ENCODE assay signal across 8 cellular contexts in genomic region chr11:73307323-73308002, GRCh38. TPM values are rescaled to one million over a fixed set of nuclear protein-coding genes. Genes with fewer than 3 reads are reported as not detected.
DNase-seq lines count a peak whose midpoint lies in the region; ATAC-seq and TF ChIP-seq lines count a peak whose summit lies in the region.

No MANE protein-coding gene starts in this region.

- peaks cover 32% of the 10 kb centered on the region for H3K27me3 Mint-ChIP-seq in GM23338 (ENCODE audit: insufficient read depth, low read depth, poor library complexity)
- H3K27me3 Mint-ChIP-seq in neural progenitor cell (ENCODE audit: insufficient read depth, low read depth), result peaks cover 9% of the 10 kb centered on the region

- H3K9me3 Mint-ChIP-seq in GM23338 (no peaks in the 10 kb centered on the region), neural progenitor cell (peaks cover 3% of the 10 kb centered on the region)

- TF ChIP-seq CTCF in GM23338 (conservative IDR thresholded peaks at IDR 0.05; ENCODE audit: low read depth in 2 of 2) (peak; percentile 86 to 93), foreskin fibroblast (IDR thresholded peaks at IDR 0.05; ENCODE audit: low read depth, low read length) (peak; percentile 77), neural progenitor cell (IDR thresholded peaks at IDR 0.05) (peak; percentile 92)

- H3K4me3 Mint-ChIP-seq in GM23338 (peak overlapping the region; percentile 69), neural progenitor cell (peak overlapping the region; percentile 87)

- no peak overlapping the region for H3K9ac ChIP-seq in neural progenitor cell
- H3K9ac ChIP-seq in stomach smooth muscle (ENCODE audit: low read length in 2 of 2), result peak overlapping the region; percentile 72 to 84

- H4K20me1 ChIP-seq in GM23338 (replicated peaks; ENCODE audit: insufficient read depth) (peaks cover 23% of the 10 kb centered on the region), neural progenitor cell (ENCODE audit: low read depth) (peaks cover 37% of the 10 kb centered on the region)

- H3K4me2 ChIP-seq in GM23338 (peak overlapping the region; percentile 96), neural progenitor cell (peak overlapping the region; percentile 95)

- no peaks in the 10 kb centered on the region for H3K9me2 ChIP-seq in GM23338 (ENCODE audit: insufficient read depth)

- H3K36me3 ChIP-seq in GM23338 (ENCODE audit: insufficient read depth), result no peaks in the 10 kb centered on the region
- no peaks in the 10 kb centered on the region for H3K36me3 ChIP-seq in neural progenitor cell
- peaks cover 0 to 5% of the 10 kb centered on the region in 2 donors for H3K36me3 ChIP-seq in stomach smooth muscle (ENCODE audit: control insufficient read depth in 2 of 2, insufficient read depth in 2 of 2, low read length in 2 of 2)

- H3K9me3 ChIP-seq in neural progenitor cell (ENCODE audit: low read depth) (no peaks in the 10 kb centered on the region), stomach smooth muscle (ENCODE audit: control insufficient read depth in 2 of 2, low read length in 2 of 2) (no peaks in the 10 kb centered on the region)

- H3K4me1 ChIP-seq in GM23338 (ENCODE audit: insufficient read depth) (peaks cover 7% of the 10 kb centered on the region), neural progenitor cell (peaks cover 31% of the 10 kb centered on the region), stomach smooth muscle (ENCODE audit: control insufficient read depth, insufficient read depth, low read length) (peaks cover 44% of the 10 kb centered on the region)

- TF ChIP-seq POLR2A in Raji (IDR thresholded peaks at IDR 0.05; ENCODE audit: insufficient read depth, low read depth, low read length), result peak; percentile 87

- ATAC-seq in GM23338, result peak; percentile 63

- H3K4me3 ChIP-seq in GM23338 (peak overlapping the region; percentile 89), foreskin fibroblast (ENCODE audit: low read depth in 1 of 2, low read length in 2 of 2) (peak overlapping the region; percentile 85 to 88), neural progenitor cell (peak overlapping the region; percentile 91), stomach smooth muscle (ENCODE audit: low read length in 2 of 2) (peak overlapping the region; percentile 77 to 87)

- H3K36me3 Mint-ChIP-seq in GM23338 (ENCODE audit: low read depth) (no peaks in the 10 kb centered on the region; the same call in 2 of the 3 replicates), neural progenitor cell (peaks cover 6% of the 10 kb centered on the region)

- H3K27ac Mint-ChIP-seq in GM23338, result peak overlapping the region; percentile 80; the same call in 1 of the 2 replicates
- H3K27ac Mint-ChIP-seq in neural progenitor cell, result peak overlapping the region; percentile 99

- H3K27me3 ChIP-seq in GM23338 (ENCODE audit: insufficient read depth) (peaks cover 26% of the 10 kb centered on the region), neural progenitor cell (peaks cover 2% of the 10 kb centered on the region), stomach smooth muscle (ENCODE audit: control insufficient read depth in 1 of 2, insufficient read depth in 2 of 2, low read length in 2 of 2) (no peaks in the 10 kb centered on the region)

- H3K79me2 ChIP-seq in GM23338 (replicated peaks; ENCODE audit: insufficient read depth), result 0 out of 2 replicates have a peak, but pooled peaks cover 5% of the 10 kb centered on the region
- H3K79me2 ChIP-seq in neural progenitor cell (ENCODE audit: low read depth), result peaks cover 41% of the 10 kb centered on the region

- H2AFZ ChIP-seq in GM23338, result peak overlapping the region; percentile 38; the same call in 1 of the 2 replicates
- peak overlapping the region; percentile 51 for H2AFZ ChIP-seq in neural progenitor cell (replicated peaks)

- H3K27ac ChIP-seq in GM23338 (ENCODE audit: low read depth) (peak overlapping the region; percentile 83; the same call in 1 of the 2 replicates), neural progenitor cell (peak overlapping the region; percentile 96), stomach smooth muscle (ENCODE audit: low read length) (peak overlapping the region; percentile 97)

- H3K4me1 Mint-ChIP-seq in GM23338 (peaks cover 14% of the 10 kb centered on the region), neural progenitor cell (peaks cover 36% of the 10 kb centered on the region)

- peak; percentile 99 for DNase-seq in DMS79 (lab: John Stamatoyannopoulos, UW)
- peak; percentile 99 for DNase-seq in GM23338 (ENCODE audit: low spot score)
- DNase-seq in LoVo (ENCODE audit: low spot score), result peak; percentile 93
- peak; percentile 65 for DNase-seq in activated gamma-delta T cell (lab: John Stamatoyannopoulos, UW)
- peak; percentile 97 to 98 for DNase-seq in foreskin fibroblast
- DNase-seq in neural progenitor cell (ENCODE audit: low spot score), result peak; percentile 99

- no peaks in the 10 kb centered on the region for H3F3A ChIP-seq in GM23338 (replicated peaks; ENCODE audit: low read depth)
- peaks cover 19% of the 10 kb centered on the region for H3F3A ChIP-seq in neural progenitor cell (ENCODE audit: low read depth)

TF ChIP-seq in GM23338, 12 proteins besides CTCF, POLR2A, EP300 and RAD21 (continues in another document):
- no peak for TF ChIP-seq EZH2phosphoT487 (IDR thresholded peaks at IDR 0.05; ENCODE audit: unreplicated experiment)
- no peak for TF ChIP-seq EZH2 (IDR thresholded peaks at IDR 0.05; ENCODE audit: low read depth, unreplicated experiment)
- TF ChIP-seq, protein P1, sequence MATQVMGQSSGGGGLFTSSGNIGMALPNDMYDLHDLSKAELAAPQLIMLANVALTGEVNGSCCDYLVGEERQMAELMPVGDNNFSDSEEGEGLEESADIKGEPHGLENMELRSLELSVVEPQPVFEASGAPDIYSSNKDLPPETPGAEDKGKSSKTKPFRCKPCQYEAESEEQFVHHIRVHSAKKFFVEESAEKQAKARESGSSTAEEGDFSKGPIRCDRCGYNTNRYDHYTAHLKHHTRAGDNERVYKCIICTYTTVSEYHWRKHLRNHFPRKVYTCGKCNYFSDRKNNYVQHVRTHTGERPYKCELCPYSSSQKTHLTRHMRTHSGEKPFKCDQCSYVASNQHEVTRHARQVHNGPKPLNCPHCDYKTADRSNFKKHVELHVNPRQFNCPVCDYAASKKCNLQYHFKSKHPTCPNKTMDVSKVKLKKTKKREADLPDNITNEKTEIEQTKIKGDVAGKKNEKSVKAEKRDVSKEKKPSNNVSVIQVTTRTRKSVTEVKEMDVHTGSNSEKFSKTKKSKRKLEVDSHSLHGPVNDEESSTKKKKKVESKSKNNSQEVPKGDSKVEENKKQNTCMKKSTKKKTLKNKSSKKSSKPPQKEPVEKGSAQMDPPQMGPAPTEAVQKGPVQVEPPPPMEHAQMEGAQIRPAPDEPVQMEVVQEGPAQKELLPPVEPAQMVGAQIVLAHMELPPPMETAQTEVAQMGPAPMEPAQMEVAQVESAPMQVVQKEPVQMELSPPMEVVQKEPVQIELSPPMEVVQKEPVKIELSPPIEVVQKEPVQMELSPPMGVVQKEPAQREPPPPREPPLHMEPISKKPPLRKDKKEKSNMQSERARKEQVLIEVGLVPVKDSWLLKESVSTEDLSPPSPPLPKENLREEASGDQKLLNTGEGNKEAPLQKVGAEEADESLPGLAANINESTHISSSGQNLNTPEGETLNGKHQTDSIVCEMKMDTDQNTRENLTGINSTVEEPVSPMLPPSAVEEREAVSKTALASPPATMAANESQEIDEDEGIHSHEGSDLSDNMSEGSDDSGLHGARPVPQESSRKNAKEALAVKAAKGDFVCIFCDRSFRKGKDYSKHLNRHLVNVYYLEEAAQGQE (IDR thresholded peaks at IDR 0.05; ENCODE audit: unreplicated experiment), result no peak
- no peak for TF ChIP-seq STAT1 (IDR thresholded peaks at IDR 0.05; ENCODE audit: unreplicated experiment)
- TF ChIP-seq ZNF331 (CRISPR knock-in tag; IDR thresholded peaks at IDR 0.05; ENCODE audit: low read depth), result no peak

RNA-seq across cellular contexts. Expression of gene ARHGEF17, which starts 0.6 kb away (rescaled TPM):
- 11.0 and 15.0 TPM in 2 replicates for total RNA-seq in GM23338 (2014; rRNA removed; shearing (Covaris generic))
- 2.7 and 2.9 TPM in 2 replicates for polyA plus RNA-seq in GM23338 (2016; fragmentation: Nextera tagmentation; extraction: Ambion mirVana)
- 19.9 and 41.8 TPM in 2 replicates for total RNA-seq in neural progenitor cell (ENCODE audit: low replicate concordance)

RNA-seq across cellular contexts. Expression of gene P2RY6, which starts 35.3 kb away (rescaled TPM):
- total RNA-seq in GM23338 (2014; rRNA removed; shearing (Covaris generic)), result not detected in 2 replicates
- 0.40 TPM in 1 of 2 replicates, not detected in the other for polyA plus RNA-seq in GM23338 (2016; fragmentation: Nextera tagmentation; extraction: Ambion mirVana)
- 0.25 TPM in 1 of 2 replicates, not detected in the other for total RNA-seq in neural progenitor cell (ENCODE audit: low replicate concordance)

Comparison
In these comparisons a context has a peak if more than half of its experiments do, and no peak if none do; other contexts are left out.
1. Peak in every context shown above with its lines: DNase-seq, ATAC-seq, H3K4me3 ChIP-seq and H3K27ac ChIP-seq.